1 cellular context compared by ENCODE assay signal in the genomic region with DNA sequence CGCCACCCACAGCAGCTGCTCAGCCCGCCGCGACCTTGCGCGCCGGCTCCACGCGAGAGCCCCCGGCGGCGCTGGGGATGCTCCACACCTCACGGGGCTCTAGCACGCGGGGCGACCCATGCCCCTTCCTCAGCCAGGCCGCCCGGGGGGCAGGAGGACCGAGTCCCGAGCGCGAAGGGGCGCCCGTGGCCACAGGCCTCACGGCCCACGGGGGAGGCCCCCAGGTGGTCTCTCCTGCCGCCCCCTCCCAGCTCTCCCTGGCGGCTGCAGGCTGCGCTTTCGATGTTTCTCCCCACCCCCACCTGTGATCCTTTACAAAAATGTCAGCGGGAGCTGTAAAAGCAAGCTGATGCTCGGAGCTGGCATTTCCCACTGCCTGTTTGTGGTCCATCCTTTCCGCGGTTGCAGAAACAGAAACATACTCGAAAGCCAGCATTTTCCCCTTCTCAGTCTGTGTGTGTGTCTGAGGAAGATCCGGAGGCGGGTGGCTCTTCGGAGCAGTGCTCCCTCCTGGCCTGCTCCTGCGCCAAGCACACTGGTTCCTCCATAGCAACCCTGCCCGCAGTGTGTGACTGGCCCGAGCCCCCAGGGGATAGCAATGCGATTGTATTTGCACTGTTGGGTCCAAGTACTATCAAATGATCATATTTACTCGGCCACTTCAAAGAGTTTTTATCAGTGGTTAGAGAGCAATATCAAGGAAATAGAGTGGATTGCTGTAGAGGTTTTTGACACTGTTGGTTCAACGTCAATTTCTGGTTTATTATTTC.
TF ChIP-seq lines count a peak whose summit lies in the region.

No MANE protein-coding gene starts in this region.

TF ChIP-seq in GM23338, 12 proteins besides CTCF, POLR2A, EP300 and RAD21 (continued from another document):
- no peak for TF ChIP-seq ZNF331 (CRISPR knock-in tag; IDR thresholded peaks at IDR 0.05; ENCODE audit: low read depth)
- no peak for TF ChIP-seq NANOG (IDR thresholded peaks at IDR 0.05; ENCODE audit: borderline replicate concordance)
